In the genomic region with DNA sequence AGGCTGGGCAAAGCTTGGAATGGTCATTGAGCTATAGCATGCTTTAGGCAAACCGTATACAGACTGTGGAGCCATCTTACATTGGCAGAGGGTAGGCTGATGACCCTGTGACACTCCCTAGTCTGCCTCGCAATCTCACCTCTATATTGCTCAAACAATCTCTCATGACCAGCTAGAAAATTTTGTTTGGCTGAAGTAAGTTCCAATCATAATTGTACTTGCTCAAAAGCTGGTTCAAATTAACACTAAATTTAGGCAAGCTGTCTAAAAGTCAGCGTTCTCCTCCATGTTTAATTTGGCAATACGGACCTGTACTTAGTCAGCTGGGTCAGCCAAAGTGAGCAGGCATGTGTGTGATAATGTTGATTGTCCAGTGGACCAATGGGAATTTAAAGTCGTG, we compare ENCODE assay signal across 29 cellular contexts.
A peak's percentile ranks its signal among the peaks of the same experiment; 100 is the strongest.
DNase-seq lines count a peak whose midpoint lies in the region; ATAC-seq, FAIRE-seq and TF ChIP-seq lines count a peak whose summit lies in the region.
"Had no signal": no experiment of that assay in that cellular context is flagged by ENCODE, and none has a peak within 500 bp of the region (broad histone marks: within the 10 kb centered on the region; RNA-seq: fewer than 3 reads in every experiment).

No MANE protein-coding gene starts in this region.

- peaks cover 8% of the 10 kb centered on the region for H3K4me1 Mint-ChIP-seq in GM23338

- peaks cover 6% of the 10 kb centered on the region for H3K4me1 ChIP-seq in GM23338 (ENCODE audit: insufficient read depth)
- peaks cover 3 to 30% of the 10 kb centered on the region in 2 donors for H3K4me1 ChIP-seq in ascending aorta
- peaks cover 19% of the 10 kb centered on the region for H3K4me1 ChIP-seq in vagina
- H3K4me1 ChIP-seq: body of pancreas had no signal

- no peaks in the 10 kb centered on the region for H3K27me3 Mint-ChIP-seq in GM23338 (ENCODE audit: insufficient read depth, low read depth, poor library complexity)

- DNase-seq in GM23338 (ENCODE audit: low spot score) (no peak), ascending aorta (ENCODE audit: low spot score in 2 of 2) (no peak), left lobe of liver (ENCODE audit: low spot score) (no peak), vagina (ENCODE audit: extremely low spot score in 2 of 2) (no peak), GM20000 (ENCODE audit: low spot score) (no peak), D721Med (ENCODE audit: insufficient read length, low spot score) (no peak)
- DNase-seq: activated CD4-positive, alpha-beta T cell treated with anti-CD3 and anti-CD28 coated beads, Interleukin-2, amount 50 U/mL, for 48 hours; activated CD4-positive, CD25-positive, alpha-beta regulatory T cell treated with anti-CD3 and anti-CD28 coated beads, Interleukin-2, amount 50 U/mL, for 72 hours; activated naive CD4-positive, alpha-beta T cell treated with Interleukin-2 at 50 U/mL for 16 hours; activated T-cell treated with anti-CD3 and anti-CD28 coated beads, Interleukin-2, amount 50 U/mL, for 72 hours; body of pancreas; Calu3; cerebellar nuclear complex; dermis blood vessel endothelial cell; DMS79 treated with DMSO at 0.1 percent for 48 hours; GDM1; head of caudate nucleus; islet precursor cell; left ventricle myocardium inferior; NCI-H1417; NCI-H2029 treated with DMSO at 0.1 percent for 48 hours; NCI-H524 treated with DMSO at 0.1 percent for 48 hours; PC-3; right cardiac atrium; SHP77; stimulated activated CD4-positive, alpha-beta T cell treated with anti-CD3 and anti-CD28 coated beads, Interleukin-1b, Interleukin-23, amount 100 ng/mL, for 48 hours; stimulated activated naive CD8-positive, alpha-beta T cell treated with anti-CD3 and anti-CD28 coated beads, Interleukin-15, Interleukin-2, amounts not matched to agents 100 U/mL and 50 U/mL, for 24 hours had no signal

- no peak for TF ChIP-seq POLR2A in vagina (IDR thresholded peaks at IDR 0.05)

- no peak for ATAC-seq in GM23338
- ATAC-seq in left lobe of liver: peak; percentile 75
- ATAC-seq in HG03457 (IDR thresholded peaks at IDR 0.05; ENCODE audit: unreplicated experiment): no peak
- ATAC-seq: activated T-cell treated with anti-CD3 and anti-CD28 coated beads, Interleukin-2, amount 50 U/mL, for 72 hours; body of pancreas; PC-3; stimulated activated naive CD8-positive, alpha-beta T cell treated with anti-CD3 and anti-CD28 coated beads, Interleukin-15, Interleukin-2, amounts not matched to agents 100 U/mL and 50 U/mL, for 24 hours had no signal

- no peaks in the 10 kb centered on the region for H3K79me2 ChIP-seq in GM23338 (replicated peaks; ENCODE audit: insufficient read depth)

- no peaks in the 10 kb centered on the region for H4K20me1 ChIP-seq in GM23338 (replicated peaks; ENCODE audit: insufficient read depth)

- H3K4me2 ChIP-seq in GM23338: no peak overlapping the region

- no peak overlapping the region for H3K4me3 ChIP-seq in GM23338
- H3K4me3 ChIP-seq in ascending aorta: no peak overlapping the region
- H3K4me3 ChIP-seq in vagina: no peak overlapping the region
- H3K4me3 ChIP-seq: body of pancreas, K562, left ventricle myocardium inferior had no signal

- peaks cover 7% of the 10 kb centered on the region; the same call in 1 of the 3 replicates for H3K36me3 Mint-ChIP-seq in GM23338 (ENCODE audit: low read depth)

- H3K27me3 ChIP-seq in GM23338 (ENCODE audit: insufficient read depth) (no peaks in the 10 kb centered on the region), ascending aorta (no peaks in the 10 kb centered on the region), vagina (no peaks in the 10 kb centered on the region)
- H3K27me3 ChIP-seq: body of pancreas had no signal

- TF ChIP-seq CTCF in GM23338 (conservative IDR thresholded peaks at IDR 0.05; ENCODE audit: low read depth in 2 of 2): no peak
- TF ChIP-seq CTCF in ascending aorta (IDR thresholded peaks at IDR 0.05): no peak
- TF ChIP-seq CTCF in vagina (IDR thresholded peaks at IDR 0.05): no peak
- no peak for TF ChIP-seq CTCF in GM20000 (IDR thresholded peaks at IDR 0.05; ENCODE audit: extremely low read depth, missing control alignments)
- no peak for TF ChIP-seq CTCF in D721Med (IDR thresholded peaks at IDR 0.05; ENCODE audit: insufficient read depth, missing control alignments)

- H3K27ac ChIP-seq in GM23338 (ENCODE audit: low read depth) (peak overlapping the region; percentile 40; the same call in 1 of the 2 replicates), ascending aorta (peak overlapping the region; percentile 80 to 86), vagina (peak overlapping the region; percentile 12)
- H3K27ac ChIP-seq: body of pancreas, left ventricle myocardium inferior had no signal

- H3F3A ChIP-seq in GM23338 (replicated peaks; ENCODE audit: low read depth): no peaks in the 10 kb centered on the region

- no peak overlapping the region for H3K4me3 Mint-ChIP-seq in GM23338
- H3K4me3 Mint-ChIP-seq: activated T-cell treated with anti-CD3 and anti-CD28 coated beads, Interleukin-2, amount 50 U/mL, for 72 hours had no signal

- intact Hi-C loops in ascending aorta (cut with DNase I) (no loop called here), vagina (cut with DNase I) (no loop called here)

- no peaks in the 10 kb centered on the region; the same call in 1 of the 2 replicates for H3K9me2 ChIP-seq in GM23338 (ENCODE audit: insufficient read depth)

- H3K36me3 ChIP-seq in GM23338 (ENCODE audit: insufficient read depth): no peaks in the 10 kb centered on the region
- no peaks in the 10 kb centered on the region for H3K36me3 ChIP-seq in ascending aorta
- peaks cover 0 to 6% of the 10 kb centered on the region in 2 donors for H3K36me3 ChIP-seq in vagina

- no peak overlapping the region for H3K27ac Mint-ChIP-seq in GM23338
- H3K27ac Mint-ChIP-seq: activated T-cell treated with anti-CD3 and anti-CD28 coated beads, Interleukin-2, amount 50 U/mL, for 72 hours had no signal

- no peak for FAIRE-seq in D721Med (lab: Jason Lieb, UNC)
- FAIRE-seq: K562 had no signal

- H2AFZ ChIP-seq in GM23338: no peak overlapping the region

- H3K9me3 ChIP-seq in ascending aorta (no peaks in the 10 kb centered on the region), vagina (no peaks in the 10 kb centered on the region)
- H3K9me3 ChIP-seq: body of pancreas, left ventricle myocardium inferior had no signal

- no peaks in the 10 kb centered on the region for H3K9me3 Mint-ChIP-seq in GM23338
- H3K9me3 Mint-ChIP-seq: activated T-cell treated with anti-CD3 and anti-CD28 coated beads, Interleukin-2, amount 50 U/mL, for 72 hours had no signal

TF ChIP-seq in GM23338, 12 proteins besides CTCF, POLR2A, EP300 and RAD21:
- TF ChIP-seq, protein P1, sequence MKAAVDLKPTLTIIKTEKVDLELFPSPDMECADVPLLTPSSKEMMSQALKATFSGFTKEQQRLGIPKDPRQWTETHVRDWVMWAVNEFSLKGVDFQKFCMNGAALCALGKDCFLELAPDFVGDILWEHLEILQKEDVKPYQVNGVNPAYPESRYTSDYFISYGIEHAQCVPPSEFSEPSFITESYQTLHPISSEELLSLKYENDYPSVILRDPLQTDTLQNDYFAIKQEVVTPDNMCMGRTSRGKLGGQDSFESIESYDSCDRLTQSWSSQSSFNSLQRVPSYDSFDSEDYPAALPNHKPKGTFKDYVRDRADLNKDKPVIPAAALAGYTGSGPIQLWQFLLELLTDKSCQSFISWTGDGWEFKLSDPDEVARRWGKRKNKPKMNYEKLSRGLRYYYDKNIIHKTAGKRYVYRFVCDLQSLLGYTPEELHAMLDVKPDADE (IDR thresholded peaks at IDR 0.05): no peak
- TF ChIP-seq REST (IDR thresholded peaks at IDR 0.05; ENCODE audit: unreplicated experiment) (no peak), EZH2phosphoT487 (IDR thresholded peaks at IDR 0.05; ENCODE audit: unreplicated experiment) (no peak), EZH2 (IDR thresholded peaks at IDR 0.05; ENCODE audit: low read depth, unreplicated experiment) (no peak), ZNF331 (CRISPR knock-in tag; IDR thresholded peaks at IDR 0.05; ENCODE audit: low read depth) (no peak), STAT1 (IDR thresholded peaks at IDR 0.05; ENCODE audit: unreplicated experiment) (no peak), POLR2AphosphoS5 (IDR thresholded peaks at IDR 0.05; ENCODE audit: low read depth) (no peak)

Comparison
In these comparisons a context has a peak if more than half of its experiments do, and no peak if none do; other contexts are left out.
1. H3K27ac ChIP-seq: peak in every context shown above with its lines; median percentile 83 in ascending aorta; 40 in GM23338; 12 in vagina.